10 cellular contexts compared by ENCODE assay signal in the genomic region with DNA sequence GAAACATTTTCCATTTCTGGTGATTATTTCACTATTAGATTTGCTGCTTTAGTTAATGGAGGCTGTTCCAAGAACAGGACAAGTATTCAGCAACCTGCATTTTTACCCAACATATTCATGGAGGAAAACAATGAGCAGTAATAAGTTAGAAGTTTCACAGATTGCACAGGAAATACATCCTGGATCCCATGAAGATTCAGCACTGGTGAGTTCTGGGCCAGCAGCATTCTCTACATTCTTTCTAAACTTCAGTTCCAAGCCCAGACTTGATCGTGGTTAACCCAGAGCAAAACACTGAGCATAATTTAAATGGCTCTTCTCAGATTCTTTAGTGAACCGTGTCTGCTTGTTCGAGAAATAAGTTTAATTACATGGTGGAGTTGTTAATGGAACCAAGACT. TPM values are rescaled to one million over a fixed set of nuclear protein-coding genes. Genes with fewer than 3 reads are reported as not detected.
A peak's percentile ranks its signal among the peaks of the same experiment; 100 is the strongest.
DNase-seq lines count a peak whose midpoint lies in the region; ATAC-seq lines count a peak whose summit lies in the region.
"Had no signal": no experiment of that assay in that cellular context is flagged by ENCODE, and none has a peak within 500 bp of the region (broad histone marks: within the 10 kb centered on the region; RNA-seq: fewer than 3 reads in every experiment).

No MANE protein-coding gene starts in this region.

- no peak for ATAC-seq in GM18520 (IDR thresholded peaks at IDR 0.05; ENCODE audit: unreplicated experiment)

- H3K4me3 ChIP-seq in SJCRH30, result no peak overlapping the region

- H3K36me3 ChIP-seq in SJCRH30, result no peaks in the 10 kb centered on the region

- H3K27ac ChIP-seq in SJCRH30, result peak overlapping the region; percentile 21

- H3K9me3 ChIP-seq in SJCRH30 (replicated peaks), result no peaks in the 10 kb centered on the region

- DNase-seq in GM04503 (ENCODE audit: low read depth), result peak; percentile 68
- peak; percentile 35 to 54 for DNase-seq in SJCRH30
- peak; percentile 66 for DNase-seq in fibroblast of gingiva (ENCODE audit: low read depth)
- peak; percentile 70 for DNase-seq in non-pigmented ciliary epithelial cell (ENCODE audit: low read depth)
- DNase-seq in SIG-M5 (lab: John Stamatoyannopoulos, UW), result no peak
- no peak for DNase-seq in NK-92 (lab: John Stamatoyannopoulos, UW; ENCODE audit: unreplicated experiment)
- DNase-seq in NCI-H1092 treated with DMSO at 0.1 percent for 48 hours (lab: John Stamatoyannopoulos, UW), result no peak
- DNase-seq: activated CD4-positive, CD25-positive, alpha-beta regulatory T cell; activated naive CD4-positive, alpha-beta T cell had no signal

- H3K27me3 ChIP-seq in SJCRH30, result no peaks in the 10 kb centered on the region

- peaks cover 39% of the 10 kb centered on the region for H3K4me1 ChIP-seq in SJCRH30

RNA-seq across cellular contexts. Expression of gene FJX1, which starts 3.8 kb away (rescaled TPM):
- total RNA-seq in SJCRH30 (2014; rRNA removed; shearing (Covaris generic)), result 14.6 and 14.9 TPM in 2 replicates

RNA-seq across cellular contexts. Expression of gene TRIM44, which starts 40.5 kb away (rescaled TPM):
- total RNA-seq in SJCRH30 (2014; rRNA removed; shearing (Covaris generic)), result 66.8 and 67.0 TPM in 2 replicates

Comparison
In these comparisons a context has a peak if more than half of its experiments do, and no peak if none do; other contexts are left out.
1. DNase-seq: peak in GM04503 (single experiment), SJCRH30 (2 of 2), fibroblast of gingiva (single experiment) and non-pigmented ciliary epithelial cell (single experiment); none in SIG-M5 (single experiment), NK-92 (single experiment) and NCI-H1092 treated with DMSO at 0.1 percent for 48 hours (single experiment).